Comparison of ENCODE assay signal across 8 cellular contexts in the genomic region with DNA sequence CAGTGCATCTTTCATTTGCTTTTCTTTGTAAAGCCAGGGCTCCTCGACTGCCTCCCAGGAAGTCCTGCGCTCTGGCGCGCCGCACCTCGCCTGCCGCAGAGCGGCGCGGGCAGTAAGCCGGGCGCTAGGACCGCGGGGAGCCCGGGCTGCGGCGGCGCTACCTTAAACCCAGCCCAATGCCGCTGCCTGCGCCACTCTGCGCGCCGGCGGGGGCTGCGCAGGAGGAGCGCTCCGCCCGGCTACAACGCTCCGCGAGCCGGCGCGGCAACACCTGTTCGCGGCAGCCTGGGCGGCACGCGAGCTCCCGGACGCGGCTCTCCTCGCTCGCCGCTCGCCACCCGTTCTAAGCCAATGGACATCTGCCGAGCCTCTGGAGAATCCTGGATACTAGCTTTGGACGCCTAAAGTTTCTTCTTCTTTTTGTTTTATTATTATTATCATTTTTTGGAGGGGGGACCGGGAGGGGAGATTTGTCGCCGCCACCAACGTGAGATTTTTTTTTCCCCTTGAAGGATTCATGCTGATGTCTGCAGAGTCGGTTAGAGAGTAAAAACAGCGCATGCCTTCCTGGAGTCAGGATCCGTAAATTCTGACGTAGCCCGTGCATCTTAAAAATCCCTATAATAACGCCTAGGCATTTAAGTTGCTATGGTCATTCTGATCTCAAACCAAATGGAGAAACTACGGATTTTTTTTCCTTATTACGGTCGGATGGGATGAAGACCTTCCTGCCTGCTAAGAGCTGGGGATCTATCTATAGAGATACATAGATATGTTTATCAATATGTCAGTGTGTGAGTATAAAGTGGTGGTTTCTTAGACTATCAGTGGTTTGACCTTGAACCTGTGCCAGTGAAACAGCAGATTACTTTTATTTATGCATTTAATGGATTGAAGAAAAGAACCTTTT. TPM values are rescaled to one million over a fixed set of nuclear protein-coding genes. Genes with fewer than 3 reads are reported as not detected.
DNase-seq lines count a peak whose midpoint lies in the region; ATAC-seq lines count a peak whose summit lies in the region.

A gene (plus strand): TSS at position 191 of the 910 bp plus-strand sequence. CDS start 840 bp downstream, outside the sequence.

- ATAC-seq in GM19395 (IDR thresholded peaks at IDR 0.05; ENCODE audit: unreplicated experiment): peak; percentile 59
- peak; percentile 76 for ATAC-seq in HG03469 (IDR thresholded peaks at IDR 0.05; ENCODE audit: unreplicated experiment)

- H3K36me3 ChIP-seq in esophagus (ENCODE audit: control insufficient read depth in 2 of 2, insufficient read depth in 2 of 2, low read length in 1 of 2): no peaks in the 10 kb centered on the region
- no peaks in the 10 kb centered on the region for H3K36me3 ChIP-seq in muscle layer of colon (ENCODE audit: insufficient read depth, low read length)

- H3K27me3 ChIP-seq in esophagus (ENCODE audit: control insufficient read depth in 1 of 2, insufficient read depth in 2 of 2, low read length in 2 of 2): peaks cover 0 to 29% of the 10 kb centered on the region in 2 donors
- H3K27me3 ChIP-seq in muscle layer of colon (ENCODE audit: control insufficient read depth in 1 of 2, insufficient read depth in 2 of 2, low read length in 2 of 2): peaks cover 46 to 76% of the 10 kb centered on the region in 2 donors

- no peak within 1 kb of the TSS for H3K9ac ChIP-seq in muscle layer of colon (ENCODE audit: low read length)

- WGBS in esophagus, 2 donors: 0 to 1% methylated on average over 62 of the region's 62 CpGs

- H3K4me3 ChIP-seq in esophagus (ENCODE audit: low read depth in 1 of 2, low read length in 2 of 2) (peak within 1 kb of the TSS; percentile 59 to 60), muscle layer of colon (ENCODE audit: low read depth in 1 of 2, low read length in 2 of 2) (peak within 1 kb of the TSS; percentile 63 to 91)

- H3K4me1 ChIP-seq in esophagus (ENCODE audit: control insufficient read depth in 2 of 2, insufficient read depth in 2 of 2, low read length in 1 of 2) (peaks cover 5 to 11% of the 10 kb centered on the region in 2 donors), muscle layer of colon (ENCODE audit: insufficient read depth, low read length) (peaks cover 35% of the 10 kb centered on the region)

- no peaks in the 10 kb centered on the region for H3K9me3 ChIP-seq in esophagus (ENCODE audit: control insufficient read depth in 2 of 2, insufficient read depth in 1 of 2, low read depth in 1 of 2, low read length in 1 of 2)
- no peaks in the 10 kb centered on the region for H3K9me3 ChIP-seq in muscle layer of colon (ENCODE audit: low read length)

- H3K27ac ChIP-seq in esophagus (ENCODE audit: low read depth in 2 of 2, low read length in 1 of 2) (no peak within 1 kb of the TSS), muscle layer of colon (ENCODE audit: low read depth, low read length) (no peak within 1 kb of the TSS)

- DNase-seq in COR-L47 (lab: John Stamatoyannopoulos, UW) (peak; percentile 88), NOMO-1 treated with DMSO at 0.1 percent for 48 hours (lab: John Stamatoyannopoulos, UW; ENCODE audit: unreplicated experiment) (peak; percentile 69), activated T-cell treated with anti-CD3 and anti-CD28 coated beads for 24 hours (ENCODE audit: low read depth) (peak; percentile 73)
- DNase-seq in stimulated activated CD8-positive, alpha-beta memory T cell treated with anti-CD3 and anti-CD28 coated beads, Interleukin-7, amount 100 ng/mL, for 4 hours (ENCODE audit: low read depth in 2 of 2): peak; percentile 51 to 81

RNA-seq across cellular contexts. Expression of the gene that starts here (rescaled TPM):
- polyA plus RNA-seq in esophagus: under 1 TPM; 0.02 TPM
